Comparison of ENCODE assay signal across 8 cellular contexts in genomic region chr10:24503627-24504320, GRCh38.
A peak's percentile ranks its signal among the peaks of the same experiment; 100 is the strongest.
DNase-seq lines count a peak whose midpoint lies in the region; TF ChIP-seq lines count a peak whose summit lies in the region.

No MANE protein-coding gene starts in this region.

- no peak overlapping the region for H3K4me3 ChIP-seq in left ventricle myocardium inferior

- DNase-seq in NCI-H187 treated with DMSO at 0.1 percent for 48 hours (lab: John Stamatoyannopoulos, UW) (peak; percentile 1), NCI-H187 (lab: John Stamatoyannopoulos, UW) (no peak), GM20000 (ENCODE audit: low spot score) (peak; percentile 42), LoVo (ENCODE audit: low spot score) (peak; percentile 37), left ventricle myocardium inferior (no peak), mesenteric fat pad (ENCODE audit: low spot score) (no peak)
- peak; percentile 37 to 53 for DNase-seq in activated CD4-positive, alpha-beta T cell treated with anti-CD3 and anti-CD28 coated beads, Interleukin-2, amount 50 U/mL, for 48 hours
- peak; percentile 20 to 29 for DNase-seq in stimulated activated CD4-positive, alpha-beta T cell treated with anti-CD3 and anti-CD28 coated beads, Interleukin-2, amount 100 ng/mL, for 48 hours

- no peaks in the 10 kb centered on the region for H3K27me3 ChIP-seq in left ventricle myocardium inferior (ENCODE audit: low read depth)

- TF ChIP-seq CTCF in GM20000 (IDR thresholded peaks at IDR 0.05; ENCODE audit: extremely low read depth, missing control alignments) = peak; percentile 38
- TF ChIP-seq CTCF in left ventricle myocardium inferior (IDR thresholded peaks at IDR 0.05; ENCODE audit: borderline replicate concordance) = peak; percentile 65

- peaks cover 7% of the 10 kb centered on the region for H3K9me3 ChIP-seq in left ventricle myocardium inferior (replicated peaks)

- no peaks in the 10 kb centered on the region for H3K4me1 ChIP-seq in left ventricle myocardium inferior

- intact Hi-C loops in left ventricle myocardium inferior (cut with micrococcal nuclease) = no loop called here

- H3K27ac ChIP-seq in left ventricle myocardium inferior (replicated peaks) = no peak overlapping the region

- peaks cover 46% of the 10 kb centered on the region for H3K36me3 ChIP-seq in left ventricle myocardium inferior

Comparison
In these comparisons a context has a peak if more than half of its experiments do, and no peak if none do; other contexts are left out.
1. DNase-seq: peak in NCI-H187 treated with DMSO at 0.1 percent for 48 hours (single experiment), GM20000 (single experiment), LoVo (single experiment), activated CD4-positive, alpha-beta T cell treated with anti-CD3 and anti-CD28 coated beads, Interleukin-2, amount 50 U/mL, for 48 hours (2 of 2) and stimulated activated CD4-positive, alpha-beta T cell treated with anti-CD3 and anti-CD28 coated beads, Interleukin-2, amount 100 ng/mL, for 48 hours (2 of 2); none in NCI-H187 (0 of 2), left ventricle myocardium inferior (single experiment) and mesenteric fat pad (single experiment).